Comparison of ENCODE assay signal across 8 cellular contexts in genomic region chr5:132012385-132013005, GRCh38. TPM values are rescaled to one million over a fixed set of nuclear protein-coding genes. Genes with fewer than 3 reads are reported as not detected.
DNase-seq lines count a peak whose midpoint lies in the region; ATAC-seq, FAIRE-seq and TF ChIP-seq lines count a peak whose summit lies in the region.

No MANE protein-coding gene starts in this region.

- intact Hi-C loops in dorsolateral prefrontal cortex (cut with DNase I), result no loop called here

- H3K27me3 ChIP-seq in SJSA1 (replicated peaks) (peaks cover 67% of the 10 kb centered on the region), dorsolateral prefrontal cortex (no peaks in the 10 kb centered on the region)

- DNase-seq in GM12891 (ENCODE audit: insufficient read length, low spot score) (no peak), SJSA1 (ENCODE audit: low read depth in 1 of 2, low spot score in 2 of 2) (peak; percentile 40 to 73), dorsolateral prefrontal cortex (peak in 5 of 10 donors; percentile 27 to 46 (median 34)), mucosa of gallbladder (ENCODE audit: low spot score) (peak; percentile 45), putamen (ENCODE audit: low spot score) (no peak), DMS53 treated with DMSO at 0.1 percent for 48 hours (lab: John Stamatoyannopoulos, UW; ENCODE audit: unreplicated experiment) (no peak), H4 (ENCODE audit: low spot score) (no peak)

- TF ChIP-seq CTCF in dorsolateral prefrontal cortex (IDR thresholded peaks at IDR 0.05 in 54 of 56, conservative IDR thresholded peaks at IDR 0.05 in 2 of 56; ENCODE audit: low read depth in 1 of 56, partially characterized antibody in 56 of 56), result no peak

- H3K27ac ChIP-seq in SJSA1 (no peak overlapping the region), dorsolateral prefrontal cortex (peak overlapping the region in 40 of 59 donors; percentile 4 to 98 (median 73))

- TF ChIP-seq POLR2A in GM12891 (IDR thresholded peaks at IDR 0.05; ENCODE audit: low read depth, low read length), result no peak

- H3K9me3 ChIP-seq in SJSA1 (replicated peaks), result no peaks in the 10 kb centered on the region

- FAIRE-seq in GM12891 (lab: Jason Lieb, UNC), result peak; percentile 59

- no peaks in the 10 kb centered on the region for H3K36me3 ChIP-seq in SJSA1

- H3K4me3 ChIP-seq in SJSA1 (no peak overlapping the region), dorsolateral prefrontal cortex (peak overlapping the region in 43 of 59 donors; percentile 59 to 90 (median 79))

- H3K4me1 ChIP-seq in SJSA1 (replicated peaks), result peaks cover 9% of the 10 kb centered on the region; the same call in 1 of the 2 replicates

- no peak for ATAC-seq in GM21737 (IDR thresholded peaks at IDR 0.05; ENCODE audit: unreplicated experiment)

TF ChIP-seq in GM12891, 5 proteins besides CTCF, POLR2A, EP300 and RAD21:
- TF ChIP-seq TAF1 (IDR thresholded peaks at IDR 0.05; ENCODE audit: low read depth, low read length) (no peak), POLR2AphosphoS5 (IDR thresholded peaks at IDR 0.05; ENCODE audit: low read depth, low read length) (no peak), POU2F2 (IDR thresholded peaks at IDR 0.05; ENCODE audit: low read depth, low read length) (no peak), SPI1 (IDR thresholded peaks at IDR 0.05; ENCODE audit: low read depth, low read length) (no peak), PAX5 (IDR thresholded peaks at IDR 0.05; ENCODE audit: insufficient read depth, low read length, severe bottlenecking) (no peak)

RNA-seq across cellular contexts. Expression of gene ACSL6, which starts 1.0 kb away (rescaled TPM):
- 0.04 TPM for polyA plus RNA-seq in GM12891 (2012; ENCODE audit: low read depth, missing spikeins)
- total RNA-seq in SJSA1 (2014; rRNA removed; shearing (Covaris generic)), result 0.03 TPM in 1 of 2 replicates, not detected in the other
- total RNA-seq in dorsolateral prefrontal cortex (100 to 1,000 TPM; 103 to 296 (median 177) TPM), mucosa of gallbladder (1.5 TPM)
- total RNA-seq in H4 (2014; rRNA removed; shearing (Covaris generic)), result 0.43 and 0.46 TPM in 2 replicates

RNA-seq across cellular contexts. Expression of gene IL3, which starts 48.0 kb away (rescaled TPM):
- not detected for polyA plus RNA-seq in GM12891 (2012; ENCODE audit: low read depth, missing spikeins)
- total RNA-seq in SJSA1 (2014; rRNA removed; shearing (Covaris generic)), result not detected in 2 replicates
- total RNA-seq in dorsolateral prefrontal cortex (not detected), mucosa of gallbladder (not detected)
- not detected in 2 replicates for total RNA-seq in H4 (2014; rRNA removed; shearing (Covaris generic))

Comparison
In these comparisons a context has a peak if more than half of its experiments do, and no peak if none do; other contexts are left out.
1. DNase-seq: peak in SJSA1 (2 of 2) and mucosa of gallbladder (single experiment); none in GM12891 (single experiment), putamen (single experiment), DMS53 treated with DMSO at 0.1 percent for 48 hours (single experiment) and H4 (single experiment).
2. RNA of gene ACSL6, which starts 1.0 kb away (total RNA-seq): 103 to 296 TPM in dorsolateral prefrontal cortex; 1.5 TPM in mucosa of gallbladder (single experiment), 0.43 to 0.46 TPM in H4 and 0.03 TPM in SJSA1; every median in the first group is over 10 times any median in the second.